Comparison of ENCODE assay signal across 30 cellular contexts in the genomic region with DNA sequence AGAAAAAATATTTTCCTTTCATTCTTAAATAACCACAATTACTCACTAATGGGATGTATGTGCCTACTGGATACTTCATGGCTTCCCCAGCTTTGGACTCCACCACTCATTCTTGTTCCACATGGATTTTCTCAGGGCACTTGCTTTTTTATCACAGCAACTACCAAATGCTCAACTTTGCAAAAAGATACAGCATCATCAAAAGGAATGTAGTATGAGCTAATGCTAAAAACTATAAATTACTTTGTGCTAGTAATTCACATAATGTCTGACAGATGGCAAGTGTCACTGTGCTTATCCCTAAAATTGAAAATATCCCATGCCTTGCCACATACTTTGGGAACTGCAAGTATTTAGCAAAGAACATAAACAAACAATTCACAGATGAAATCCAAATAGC.
A peak's percentile ranks its signal among the peaks of the same experiment; 100 is the strongest.
DNase-seq lines count a peak whose midpoint lies in the region; ATAC-seq and TF ChIP-seq lines count a peak whose summit lies in the region.
"Had no signal": no experiment of that assay in that cellular context is flagged by ENCODE, and none has a peak within 500 bp of the region (broad histone marks: within the 10 kb centered on the region; RNA-seq: fewer than 3 reads in every experiment).

No MANE protein-coding gene starts in this region.

- H3K27ac Mint-ChIP-seq in osteocyte (ENCODE audit: unreplicated experiment) = peak overlapping the region; percentile 76
- H3K27ac Mint-ChIP-seq: activated naive CD4-positive, alpha-beta T cell treated with anti-CD3 and anti-CD28 coated beads, Interleukin-2, amount 10 ng/mL, durations not matched to agents 7 days and 5 days; CD14-positive monocyte; H9; nephron progenitor cell; stimulated activated effector memory CD8-positive, alpha-beta T cell treated with anti-CD3 and anti-CD28 coated beads, Interleukin-12 subunit alpha, Interleukin-12 subunit beta, amount 100 ng/mL, for 72 hours had no signal

- H3K9me3 Mint-ChIP-seq in osteocyte (ENCODE audit: unreplicated experiment) = no peaks in the 10 kb centered on the region
- H3K9me3 Mint-ChIP-seq: activated naive CD4-positive, alpha-beta T cell treated with anti-CD3 and anti-CD28 coated beads, Interleukin-2, amount 10 ng/mL, durations not matched to agents 7 days and 5 days; activated T-cell treated with anti-CD3 and anti-CD28 coated beads, Interleukin-2, amount 50 U/mL, for 4 hours; H9; stimulated activated effector memory CD8-positive, alpha-beta T cell treated with anti-CD3 and anti-CD28 coated beads, Interleukin-12 subunit alpha, Interleukin-12 subunit beta, amount 100 ng/mL, for 72 hours had no signal

- H3K36me3 ChIP-seq in colonic mucosa = no peaks in the 10 kb centered on the region
- H3K36me3 ChIP-seq: heart left ventricle, suprapubic skin had no signal

- H3K27me3 ChIP-seq in colonic mucosa = no peaks in the 10 kb centered on the region
- H3K27me3 ChIP-seq: heart left ventricle, suprapubic skin had no signal

- no peak overlapping the region for H3K4me3 Mint-ChIP-seq in osteocyte (ENCODE audit: unreplicated experiment)
- H3K4me3 Mint-ChIP-seq: activated naive CD4-positive, alpha-beta T cell treated with anti-CD3 and anti-CD28 coated beads, Interleukin-2, amount 10 ng/mL, durations not matched to agents 7 days and 5 days; activated T-cell treated with anti-CD3 and anti-CD28 coated beads, Interleukin-2, amount 50 U/mL, for 4 hours; CD14-positive monocyte; H9; nephron progenitor cell; stimulated activated effector memory CD8-positive, alpha-beta T cell treated with anti-CD3 and anti-CD28 coated beads, Interleukin-12 subunit alpha, Interleukin-12 subunit beta, amount 100 ng/mL, for 72 hours had no signal

- peak; percentile 41 for DNase-seq in DMS 273 treated with DMSO at 0.1 percent for 48 hours (lab: John Stamatoyannopoulos, UW)
- DNase-seq in NCI-H226 = peak; percentile 37
- peak; percentile 39 for DNase-seq in fibroblast of gingiva (ENCODE audit: low read depth)
- DNase-seq in osteocyte (ENCODE audit: extremely low spot score, unreplicated experiment) = no peak
- DNase-seq in colonic mucosa = no peak
- DNase-seq in Right ventricle myocardium superior = no peak
- no peak for DNase-seq in Right ventricle myocardium inferior (ENCODE audit: missing footprints)
- DNase-seq in NCI-H526 (lab: John Stamatoyannopoulos, UW) = no peak
- DNase-seq: activated CD4-positive, CD25-positive, alpha-beta regulatory T cell treated with anti-CD3 and anti-CD28 coated beads, Interleukin-2, amount 50 U/mL, for 72 hours; activated naive CD4-positive, alpha-beta T cell treated with anti-CD3 and anti-CD28 coated beads, Interleukin-2, amount 10 ng/mL, durations not matched to agents 7 days and 5 days; activated T-cell treated with anti-CD3 and anti-CD28 coated beads, Interleukin-2, amount 50 U/mL, for 4 hours; aorta; cerebellar nuclear complex; effector CD4-positive, alpha-beta T cell; GDM1; H9; heart left ventricle; NCI-H1092; NCI-H2029 treated with DMSO at 0.1 percent for 48 hours; NCI-H345; NCI-H82; nephron progenitor cell; posterior cingulate gyrus; stimulated activated CD4-positive, alpha-beta T cell treated with anti-CD3 and anti-CD28 coated beads, Interleukin-1b, Interleukin-23, amount 100 ng/mL, for 48 hours; SW 1271 had no signal

- H3K27ac ChIP-seq in colonic mucosa = no peak overlapping the region
- H3K27ac ChIP-seq: heart left ventricle, KMS-11, suprapubic skin had no signal

- intact Hi-C loops in colonic mucosa (cut with DNase I) (no loop called here), Right ventricle myocardium superior (cut with DNase I) (no loop called here), Right ventricle myocardium inferior (cut with DNase I) (no loop called here)

- no peaks in the 10 kb centered on the region for H3K27me3 Mint-ChIP-seq in osteocyte (ENCODE audit: unreplicated experiment)
- H3K27me3 Mint-ChIP-seq: activated naive CD4-positive, alpha-beta T cell treated with anti-CD3 and anti-CD28 coated beads, Interleukin-2, amount 10 ng/mL, durations not matched to agents 7 days and 5 days had no signal

- H3K9me3 ChIP-seq in colonic mucosa = no peaks in the 10 kb centered on the region
- H3K9me3 ChIP-seq: heart left ventricle, suprapubic skin had no signal

- ATAC-seq in Right ventricle myocardium superior (ENCODE audit: poor library complexity) = no peak
- ATAC-seq in Right ventricle myocardium inferior = no peak
- ATAC-seq: activated T-cell treated with anti-CD3 and anti-CD28 coated beads, Interleukin-2, amount 50 U/mL, for 4 hours; esophagus mucosa; heart left ventricle; stimulated activated effector memory CD8-positive, alpha-beta T cell treated with anti-CD3 and anti-CD28 coated beads, Interleukin-12 subunit alpha, Interleukin-12 subunit beta, amount 100 ng/mL, for 72 hours had no signal

- no peaks in the 10 kb centered on the region for H3K4me1 ChIP-seq in colonic mucosa
- H3K4me1 ChIP-seq: suprapubic skin had no signal

- H3K9ac ChIP-seq in colonic mucosa (ENCODE audit: low read depth in 2 of 2, low read length in 2 of 2) = no peak overlapping the region
- H3K9ac ChIP-seq: KMS-11 had no signal

- peaks cover 42% of the 10 kb centered on the region for H3K4me1 Mint-ChIP-seq in osteocyte (ENCODE audit: unreplicated experiment)
- H3K4me1 Mint-ChIP-seq: activated naive CD4-positive, alpha-beta T cell treated with anti-CD3 and anti-CD28 coated beads, Interleukin-2, amount 10 ng/mL, durations not matched to agents 7 days and 5 days had no signal

- TF ChIP-seq CTCF in osteocyte (IDR thresholded peaks at IDR 0.05) (no peak), colonic mucosa (IDR thresholded peaks at IDR 0.05) (no peak)

- H3K4me3 ChIP-seq in colonic mucosa = no peak overlapping the region
- H3K4me3 ChIP-seq: heart left ventricle, suprapubic skin had no signal

- no peaks in the 10 kb centered on the region for H3K36me3 Mint-ChIP-seq in osteocyte (ENCODE audit: unreplicated experiment)
- H3K36me3 Mint-ChIP-seq: activated naive CD4-positive, alpha-beta T cell treated with anti-CD3 and anti-CD28 coated beads, Interleukin-2, amount 10 ng/mL, durations not matched to agents 7 days and 5 days; stimulated activated effector memory CD8-positive, alpha-beta T cell treated with anti-CD3 and anti-CD28 coated beads, Interleukin-12 subunit alpha, Interleukin-12 subunit beta, amount 100 ng/mL, for 72 hours had no signal

Comparison
In these comparisons a context has a peak if more than half of its experiments do, and no peak if none do; other contexts are left out.
1. DNase-seq: peak in DMS 273 treated with DMSO at 0.1 percent for 48 hours (single experiment), NCI-H226 (single experiment) and fibroblast of gingiva (single experiment); none in osteocyte (single experiment), colonic mucosa (single experiment), Right ventricle myocardium superior (single experiment), Right ventricle myocardium inferior (single experiment) and NCI-H526 (0 of 2).